Comparison of ENCODE assay signal across 1 cellular context in the genomic region with DNA sequence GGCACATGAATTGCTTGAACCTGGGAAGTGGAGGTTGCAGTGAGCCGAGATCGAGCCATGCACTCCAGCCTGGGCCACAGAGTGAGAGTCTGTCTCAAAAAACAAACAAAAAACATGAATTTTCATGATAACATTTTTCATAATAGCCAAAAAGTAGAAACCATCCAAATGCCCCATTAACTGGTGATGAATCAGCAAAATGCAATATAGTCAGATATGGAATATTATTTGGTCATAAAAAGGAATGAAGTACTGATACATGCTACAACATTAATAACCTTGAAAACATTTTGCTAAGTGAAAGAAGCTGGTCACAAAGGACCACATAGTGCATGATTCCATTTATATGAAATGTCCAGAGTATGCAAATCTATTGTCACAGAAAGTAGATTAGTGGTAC.
TF ChIP-seq lines count a peak whose summit lies in the region.

No MANE protein-coding gene starts in this region.

TF ChIP-seq in IMR-90, 13 proteins besides CTCF, POLR2A, EP300 and RAD21:
- TF ChIP-seq CHD1 (IDR thresholded peaks at IDR 0.05; ENCODE audit: low read depth, low read length) (no peak), SMC3 (IDR thresholded peaks at IDR 0.05; ENCODE audit: low read depth, low read length) (no peak), MAZ (IDR thresholded peaks at IDR 0.05; ENCODE audit: borderline replicate concordance, low read depth, low read length) (no peak), MAFK (IDR thresholded peaks at IDR 0.05; ENCODE audit: low read depth, low read length) (peak; percentile 43; the same call in 1 of the 2 replicates)
TF ChIP-seq in IMR-90: peak in this region for 1.
